22 cellular contexts compared by ENCODE assay signal in genomic region chr10:22363305-22363704, GRCh38. TPM values are rescaled to one million over a fixed set of nuclear protein-coding genes. Genes with fewer than 3 reads are reported as not detected.
"Had no signal": no experiment of that assay in that cellular context is flagged by ENCODE, and none has a peak within 500 bp of the region (broad histone marks: within the 10 kb centered on the region; RNA-seq: fewer than 3 reads in every experiment).

No MANE protein-coding gene starts in this region.

- H3K27ac ChIP-seq: breast epithelium had no signal

- H3K4me3 Mint-ChIP-seq: activated naive CD8-positive, alpha-beta T cell; IgD-negative memory B cell; T-helper 17 cell; WTC11 had no signal

- H3K4me1 ChIP-seq: breast epithelium had no signal

- H3K27ac Mint-ChIP-seq: activated naive CD8-positive, alpha-beta T cell; activated T-helper 2 cell treated with anti-CD3 and anti-CD28 coated beads, Interferon-gamma antibody, Interleukin-2, Interleukin-4, amounts not matched to agents 10 μg/mL and 5 μg/mL and 100 μg/mL, durations not matched to agents 14 hours and 24 hours and 36 hours; IgD-negative memory B cell; T-helper 17 cell; WTC11 had no signal

- H3K4me3 ChIP-seq: breast epithelium had no signal

- H3K4me1 Mint-ChIP-seq: T-helper 17 cell had no signal

- H3K9me3 Mint-ChIP-seq: activated T-helper 2 cell treated with anti-CD3 and anti-CD28 coated beads, Interferon-gamma antibody, Interleukin-2, Interleukin-4, amounts not matched to agents 10 μg/mL and 5 μg/mL and 100 μg/mL, durations not matched to agents 14 hours and 24 hours and 36 hours; IgD-negative memory B cell; WTC11 had no signal

- H3K27me3 Mint-ChIP-seq: IgD-negative memory B cell had no signal

- ATAC-seq: T-helper 17 cell, WTC11 had no signal

- H3K36me3 Mint-ChIP-seq: IgD-negative memory B cell, WTC11 had no signal

- H3K27me3 ChIP-seq: breast epithelium had no signal

- H3K36me3 ChIP-seq: breast epithelium had no signal

- DNase-seq: activated CD4-positive, CD25-positive, alpha-beta regulatory T cell treated with anti-CD3 and anti-CD28 coated beads, Interleukin-2, amount 50 U/mL, for 72 hours; activated gamma-delta T cell treated with Interleukin-2 at 50 U/mL for 16 hours; aorta; caudate nucleus; KG1; NCI-H1048; NCI-H146; NCI-H187 treated with DMSO at 0.1 percent for 48 hours; NCI-H2081 treated with DMSO at 0.1 percent for 48 hours; NCI-H446; NCI-H524; SIG-M5; T-helper 17 cell; T-helper 9 cell had no signal

RNA-seq across cellular contexts. Expression of gene SPAG6, which starts 18.0 kb away (rescaled TPM):
- total RNA-seq: activated CD8-positive, alpha-beta memory T cell treated with anti-CD3 and anti-CD28 coated beads for 36 hours; LHCN-M2; RPMI7951; T-helper 17 cell had no signal
- polyA plus RNA-seq: aorta, IgD-negative memory B cell had no signal
